8 cellular contexts compared by ENCODE assay signal in genomic region chr5:119287547-119288073, GRCh38.
DNase-seq lines count a peak whose midpoint lies in the region; ATAC-seq and TF ChIP-seq lines count a peak whose summit lies in the region.

No MANE protein-coding gene starts in this region.

- in situ Hi-C loops in GM13976 (cut with MboI; ENCODE audit: low sequenced_read_pairs, unreplicated experiment), result no loop called here

- no peaks in the 10 kb centered on the region for H3K27me3 Mint-ChIP-seq in activated naive CD4-positive, alpha-beta T cell treated with anti-CD3 and anti-CD28 coated beads, Interleukin-2, amount 50 U/mL, for 24 hours

- H3K27ac Mint-ChIP-seq in activated naive CD4-positive, alpha-beta T cell treated with anti-CD3 and anti-CD28 coated beads, Interleukin-2, amount 50 U/mL, for 24 hours, result peak overlapping the region; percentile 99

- no peaks in the 10 kb centered on the region for H4K20me1 ChIP-seq in smooth muscle cell (ENCODE audit: low read depth)

- ATAC-seq in GM21528 (IDR thresholded peaks at IDR 0.05; ENCODE audit: low FRiP score, unreplicated experiment), result no peak

- TF ChIP-seq CTCF in smooth muscle cell (IDR thresholded peaks at IDR 0.05; ENCODE audit: borderline replicate concordance, insufficient read depth, poor library complexity, severe bottlenecking) (no peak), GM13976 (IDR thresholded peaks at IDR 0.05; ENCODE audit: borderline replicate concordance, control extremely low read depth, extremely low read depth, insufficient read depth, missing control alignments) (no peak)

- H3K36me3 Mint-ChIP-seq in activated naive CD4-positive, alpha-beta T cell treated with anti-CD3 and anti-CD28 coated beads, Interleukin-2, amount 50 U/mL, for 24 hours, result peaks cover 27% of the 10 kb centered on the region

- H3K4me2 ChIP-seq in smooth muscle cell, result peak overlapping the region; percentile 77

- H3K4me1 Mint-ChIP-seq in activated naive CD4-positive, alpha-beta T cell treated with anti-CD3 and anti-CD28 coated beads, Interleukin-2, amount 50 U/mL, for 24 hours, result peaks cover 100% of the 10 kb centered on the region

- peaks cover 19% of the 10 kb centered on the region for H3F3A ChIP-seq in smooth muscle cell (ENCODE audit: low read depth)

- peak overlapping the region; percentile 95 for H3K27ac ChIP-seq in smooth muscle cell (ENCODE audit: low read depth)

- H3K4me3 Mint-ChIP-seq in activated naive CD4-positive, alpha-beta T cell treated with anti-CD3 and anti-CD28 coated beads, Interleukin-2, amount 50 U/mL, for 24 hours, result peak overlapping the region; percentile 82

- peak; percentile 44 for DNase-seq in stimulated activated CD4-positive, alpha-beta T cell treated with anti-CD3 and anti-CD28 coated beads, Interleukin-1b, Interleukin-23, amount 100 ng/mL, for 48 hours
- no peak for DNase-seq in stimulated activated CD4-positive, alpha-beta T cell treated with anti-CD3 and anti-CD28 coated beads, Interleukin-2, amount 100 ng/mL, for 48 hours
- DNase-seq in Jurkat, Clone E6-1 (ENCODE audit: low read depth, low spot score), result no peak
- DNase-seq in smooth muscle cell (lab: John Stamatoyannopoulos, UW; ENCODE audit: unreplicated experiment) (no peak), GM13976 (ENCODE audit: low spot score) (no peak), ureter (ENCODE audit: low spot score) (no peak)

- H3K9me3 Mint-ChIP-seq in activated naive CD4-positive, alpha-beta T cell treated with anti-CD3 and anti-CD28 coated beads, Interleukin-2, amount 50 U/mL, for 24 hours, result peaks cover 5% of the 10 kb centered on the region

- H2AFZ ChIP-seq in smooth muscle cell (ENCODE audit: low read depth), result no peak overlapping the region

- WGBS in smooth muscle cell (ENCODE audit: low lambda C conversion rate), result 4% methylated on average over 3 of the region's 3 CpGs

- no peaks in the 10 kb centered on the region for H3K27me3 ChIP-seq in smooth muscle cell (ENCODE audit: low read depth)

- peak overlapping the region; percentile 76 for H3K9ac ChIP-seq in smooth muscle cell (ENCODE audit: low read depth)

- no peaks in the 10 kb centered on the region for H3K9me3 ChIP-seq in smooth muscle cell (replicated peaks; ENCODE audit: low read depth)

- peaks cover 56% of the 10 kb centered on the region for H3K79me2 ChIP-seq in smooth muscle cell (ENCODE audit: low read depth)

- no peaks in the 10 kb centered on the region for H3K36me3 ChIP-seq in smooth muscle cell (ENCODE audit: low read depth)

- peaks cover 46% of the 10 kb centered on the region for H3K4me1 ChIP-seq in smooth muscle cell (ENCODE audit: low read depth)

- peak overlapping the region; percentile 38 for H3K4me3 ChIP-seq in Jurkat, Clone E6-1 (ENCODE audit: low read length)
- H3K4me3 ChIP-seq in smooth muscle cell, result peak overlapping the region; percentile 25
